ENCODE assay signal across 8 cellular contexts in the genomic region with DNA sequence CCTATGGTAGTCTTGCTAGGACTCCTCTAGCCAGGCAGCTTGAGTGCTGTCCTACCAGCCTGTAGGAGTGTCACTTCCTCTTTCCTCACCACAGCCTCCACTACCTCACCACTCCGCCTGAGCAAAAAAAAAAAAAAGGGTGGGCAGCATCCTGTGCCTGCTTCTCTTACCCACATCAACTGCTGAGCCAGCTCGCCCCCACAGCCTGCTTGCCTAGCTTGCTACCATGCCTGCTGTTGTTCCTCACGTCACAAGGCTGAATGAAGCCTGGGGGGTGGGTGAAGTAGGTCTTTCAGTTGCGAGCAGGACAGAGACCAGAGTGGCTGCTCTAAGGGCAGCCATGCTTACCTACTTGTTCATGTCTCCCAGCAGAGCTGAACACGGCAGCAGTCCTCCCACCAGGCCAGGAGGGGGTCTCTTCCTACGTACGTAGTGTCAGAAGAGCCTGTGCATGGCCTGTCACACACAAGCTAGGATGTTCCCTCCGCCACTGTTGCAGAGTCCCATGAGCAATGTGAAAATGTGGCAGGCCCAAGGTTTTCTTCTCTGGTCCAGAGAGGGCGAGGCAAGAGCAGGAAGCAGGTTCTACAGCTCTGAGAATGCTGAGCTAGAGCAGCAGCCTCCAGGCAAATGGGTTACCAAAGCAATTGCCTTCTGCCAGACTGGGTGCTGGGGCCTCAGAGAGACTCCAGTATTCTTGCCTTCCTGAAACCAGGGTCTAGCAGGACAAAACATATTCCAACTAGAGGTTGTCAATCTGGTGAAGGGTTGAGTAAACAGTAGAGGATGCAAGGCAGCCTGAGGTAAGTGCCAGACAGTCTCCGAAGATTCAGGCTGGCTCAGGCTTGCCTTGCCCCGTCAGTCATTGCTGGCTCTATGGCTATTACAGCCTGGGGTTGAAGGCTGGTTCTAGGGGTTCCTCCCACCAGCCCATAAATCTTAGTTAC. TPM values are rescaled to one million over a fixed set of nuclear protein-coding genes. Genes with fewer than 3 reads are reported as not detected.
DNase-seq lines count a peak whose midpoint lies in the region; ATAC-seq, FAIRE-seq and TF ChIP-seq lines count a peak whose summit lies in the region.

No MANE protein-coding gene starts in this region.

- POLR2A ChIA-PET in activated CD4-positive, alpha-beta T cell treated with anti-CD3 and anti-CD28 coated beads, Interleukin-2, amount 10 ng/mL, durations not matched to agents 7 days and 5 days (lab: Charles Lee) = interaction anchor here (0.6 to 2.5 kb wide), 5 partner anchors 10 to 24 kb away, joined by 3 to 15 read pairs (median 4); a partner anchor contains a TSS

- H3K4me3 ChIP-seq in BLaER1 treated with 17β-estradiol and CSF1 and Interleukin-3, amounts not matched to agents 10 nM and 100 nM = peak overlapping the region in 8 of 10 experiments; percentile 7 to 41 (median 27); a peak in 10 of 20 replicates
- no peak overlapping the region for H3K4me3 ChIP-seq in endodermal cell (ENCODE audit: low read length)
- no peak overlapping the region for H3K4me3 ChIP-seq in psoas muscle

- ATAC-seq in GM21381 (IDR thresholded peaks at IDR 0.05; ENCODE audit: unreplicated experiment) = peak; percentile 90
- ATAC-seq in psoas muscle = peak in 2 of 4 donors; percentile 26 to 35

- H3K27ac Mint-ChIP-seq in activated CD4-positive, alpha-beta T cell treated with anti-CD3 and anti-CD28 coated beads, Interleukin-2, amount 10 ng/mL, durations not matched to agents 7 days and 5 days = peak overlapping the region; percentile 97
- peak overlapping the region; percentile 52 for H3K27ac Mint-ChIP-seq in endodermal cell

- peaks cover 79 to 95% (median 92%) of the 10 kb centered on the region in 11 experiments for H3K36me3 ChIP-seq in BLaER1 treated with 17β-estradiol and CSF1 and Interleukin-3, amounts not matched to agents 10 nM and 100 nM
- peaks cover 75% of the 10 kb centered on the region for H3K36me3 ChIP-seq in endodermal cell (ENCODE audit: control insufficient read depth, insufficient read depth, low read length)
- H3K36me3 ChIP-seq in psoas muscle (ENCODE audit: insufficient read depth in 1 of 2, low read depth in 1 of 2) = peaks cover 19 to 100% of the 10 kb centered on the region in 2 donors

- 91 to 92% methylated on average over 7 to 11 of the region's 11 CpGs for WGBS in endodermal cell (ENCODE audit: insufficient coverage in 1 of 2, insufficient read length in 1 of 2), 2 experiments
- WGBS in psoas muscle, 3 donors = 76 to 81% (median 77%) methylated on average over 10 to 11 of the region's 11 CpGs

- H3K4me1 ChIP-seq in BLaER1 treated with 17β-estradiol and CSF1 and Interleukin-3, amounts not matched to agents 10 nM and 100 nM = peaks cover 51 to 99% (median 71%) of the 10 kb centered on the region in 10 experiments
- peaks cover 4% of the 10 kb centered on the region for H3K4me1 ChIP-seq in endodermal cell (ENCODE audit: control insufficient read depth, insufficient read depth, low read length)
- H3K4me1 ChIP-seq in psoas muscle = peaks cover 23% of the 10 kb centered on the region

- no peaks in the 10 kb centered on the region for H3K27me3 Mint-ChIP-seq in activated CD4-positive, alpha-beta T cell treated with anti-CD3 and anti-CD28 coated beads, Interleukin-2, amount 10 ng/mL, durations not matched to agents 7 days and 5 days
- no peaks in the 10 kb centered on the region for H3K27me3 Mint-ChIP-seq in endodermal cell (ENCODE audit: insufficient read depth)

- FAIRE-seq in HTR-8/SVneo (lab: Jason Lieb, UNC) = peak; percentile 80

- peaks cover 88% of the 10 kb centered on the region for H3K36me3 Mint-ChIP-seq in activated CD4-positive, alpha-beta T cell treated with anti-CD3 and anti-CD28 coated beads, Interleukin-2, amount 10 ng/mL, durations not matched to agents 7 days and 5 days (ENCODE audit: low read depth)
- peaks cover 71% of the 10 kb centered on the region for H3K36me3 Mint-ChIP-seq in endodermal cell (ENCODE audit: low read depth)

- peaks cover 19 to 72% (median 56%) of the 10 kb centered on the region in 11 experiments; a peak in 21 of 22 replicates for H4K20me1 ChIP-seq in BLaER1 treated with 17β-estradiol and CSF1 and Interleukin-3, amounts not matched to agents 10 nM and 100 nM

- no peaks in the 10 kb centered on the region for H3K9me3 Mint-ChIP-seq in activated CD4-positive, alpha-beta T cell treated with anti-CD3 and anti-CD28 coated beads, Interleukin-2, amount 10 ng/mL, durations not matched to agents 7 days and 5 days
- no peaks in the 10 kb centered on the region for H3K9me3 Mint-ChIP-seq in endodermal cell

- H3K9me3 ChIP-seq in BLaER1 treated with 17β-estradiol and CSF1 and Interleukin-3, amounts not matched to agents 10 nM and 100 nM (replicated peaks in 1 of 11) = no peaks in the 10 kb centered on the region
- H3K9me3 ChIP-seq in endodermal cell (ENCODE audit: control insufficient read depth, low read length) (no peaks in the 10 kb centered on the region), psoas muscle (no peaks in the 10 kb centered on the region)

- intact Hi-C loops in psoas muscle (cut with DNase I) = no loop called here

- peaks cover 91% of the 10 kb centered on the region for H3K4me1 Mint-ChIP-seq in activated CD4-positive, alpha-beta T cell treated with anti-CD3 and anti-CD28 coated beads, Interleukin-2, amount 10 ng/mL, durations not matched to agents 7 days and 5 days
- H3K4me1 Mint-ChIP-seq in endodermal cell = peaks cover 11% of the 10 kb centered on the region

- peak overlapping the region; percentile 75 for H3K4me3 Mint-ChIP-seq in activated CD4-positive, alpha-beta T cell treated with anti-CD3 and anti-CD28 coated beads, Interleukin-2, amount 10 ng/mL, durations not matched to agents 7 days and 5 days
- H3K4me3 Mint-ChIP-seq in endodermal cell = no peak overlapping the region

- CTCF ChIA-PET in activated CD4-positive, alpha-beta T cell treated with anti-CD3 and anti-CD28 coated beads, Interleukin-2, amount 10 ng/mL, durations not matched to agents 7 days and 5 days (lab: Charles Lee) = interaction anchor here (0.7 to 5.4 kb wide), 15 partner anchors 10 to 160 kb away, joined by 3 to 45 read pairs (median 9); a partner anchor contains a TSS

- TF ChIP-seq CTCF in endodermal cell (conservative IDR thresholded peaks at IDR 0.05) (no peak), psoas muscle (IDR thresholded peaks at IDR 0.05) (no peak)

- peak overlapping the region; percentile 70 to 95 (median 85) for H3K4me2 ChIP-seq in BLaER1 treated with 17β-estradiol and CSF1 and Interleukin-3, amounts not matched to agents 10 nM and 100 nM

- peak overlapping the region; percentile 51 to 78 (median 68); a peak in 21 of 22 replicates for H3K9ac ChIP-seq in BLaER1 treated with 17β-estradiol and CSF1 and Interleukin-3, amounts not matched to agents 10 nM and 100 nM
- H3K9ac ChIP-seq in endodermal cell (ENCODE audit: extremely low read depth, low read length, poor library complexity, severe bottlenecking) = no peak overlapping the region

- DNase-seq in HTR-8/SVneo (ENCODE audit: insufficient read length, low spot score) = no peak
- peak; percentile 91 for DNase-seq in activated CD4-positive, alpha-beta T cell treated with anti-CD3 and anti-CD28 coated beads, Interleukin-2, amount 10 ng/mL, durations not matched to agents 7 days and 5 days
- no peak for DNase-seq in endodermal cell
- peak in 1 of 2 donors; percentile 67 for DNase-seq in psoas muscle
- DNase-seq in NCI-H345 (lab: John Stamatoyannopoulos, UW) = no peak
- no peak for DNase-seq in cerebellar nuclear complex (lab: John Stamatoyannopoulos, UW)

- H3K27me3 ChIP-seq in BLaER1 treated with 17β-estradiol and CSF1 and Interleukin-3, amounts not matched to agents 10 nM and 100 nM = no peaks in the 10 kb centered on the region
- H3K27me3 ChIP-seq in endodermal cell (ENCODE audit: control insufficient read depth, insufficient read depth, low read length, poor library complexity, severe bottlenecking) = no peaks in the 10 kb centered on the region
- no peaks in the 10 kb centered on the region for H3K27me3 ChIP-seq in psoas muscle (ENCODE audit: insufficient read depth in 3 of 3, low read length in 2 of 3)

- H3K27ac ChIP-seq in BLaER1 treated with 17β-estradiol and CSF1 and Interleukin-3, amounts not matched to agents 10 nM and 100 nM = peak overlapping the region; percentile 69 to 83 (median 79)
- H3K27ac ChIP-seq in endodermal cell (ENCODE audit: low read depth, low read length) (no peak overlapping the region), psoas muscle (peak overlapping the region; percentile 23)

RNA-seq across cellular contexts. Expression of a gene that starts 8.0 kb away (rescaled TPM):
- 10 to 100 TPM; 82.2 to 92.7 TPM for total RNA-seq in activated CD4-positive, alpha-beta T cell treated with anti-CD3 and anti-CD28 coated beads, Interleukin-2, amount 10 ng/mL, durations not matched to agents 7 days and 5 days
- total RNA-seq in endodermal cell (1 to 10 TPM; 6.7 to 6.8 TPM), psoas muscle (1 to 10 TPM; 2.1 to 7.5 (median 3.9) TPM)
- polyA plus RNA-seq in endodermal cell (2013, experiment 1 of 2) = 4.8 TPM
- polyA plus RNA-seq in endodermal cell (2013, experiment 2 of 2) = 3.8 TPM
- 1 to 10 TPM; 2.5 to 3.3 (median 2.6) TPM for polyA plus RNA-seq in psoas muscle

RNA-seq across cellular contexts. Expression of a gene that starts 14.6 kb away (rescaled TPM):
- total RNA-seq in activated CD4-positive, alpha-beta T cell treated with anti-CD3 and anti-CD28 coated beads, Interleukin-2, amount 10 ng/mL, durations not matched to agents 7 days and 5 days = 100 to 1,000 TPM; 117 to 119 TPM
- total RNA-seq in endodermal cell = 10 to 100 TPM; 40.7 to 41.9 TPM
- 32.6 TPM for polyA plus RNA-seq in endodermal cell (2013, experiment 1 of 2)
- polyA plus RNA-seq in endodermal cell (2013, experiment 2 of 2) = 27.3 TPM
- 100 to 1,000 TPM in 3 of 4 donors, 10 to 100 TPM in 1; 74.9 to 224 (median 138) TPM for total RNA-seq in psoas muscle
- polyA plus RNA-seq in psoas muscle = 100 to 1,000 TPM in 1 of 3 donors, 10 to 100 TPM in 2; 19.6 to 160 (median 74.6) TPM

RNA-seq across cellular contexts. Expression of a gene that starts 24.9 kb away (rescaled TPM):
- total RNA-seq in activated CD4-positive, alpha-beta T cell treated with anti-CD3 and anti-CD28 coated beads, Interleukin-2, amount 10 ng/mL, durations not matched to agents 7 days and 5 days = 100 to 1,000 TPM; 140 to 143 TPM
- 10 to 100 TPM; 78.4 to 84.2 TPM for total RNA-seq in endodermal cell
- 95.1 TPM for polyA plus RNA-seq in endodermal cell (2013, experiment 1 of 2)
- polyA plus RNA-seq in endodermal cell (2013, experiment 2 of 2) = 88.3 TPM
- total RNA-seq in psoas muscle = 10 to 100 TPM; 62.1 to 93.1 (median 85.5) TPM
- 10 to 100 TPM; 46.1 to 96.7 (median 53.4) TPM for polyA plus RNA-seq in psoas muscle

RNA-seq across cellular contexts. Expression of a gene that starts 28.1 kb away (rescaled TPM):
- under 1 TPM; 0.55 to 0.65 TPM for total RNA-seq in activated CD4-positive, alpha-beta T cell treated with anti-CD3 and anti-CD28 coated beads, Interleukin-2, amount 10 ng/mL, durations not matched to agents 7 days and 5 days
- total RNA-seq in endodermal cell (under 1 TPM in 1 of 2 donors, not detected in 1; 0.11 TPM), psoas muscle (under 1 TPM in 3 of 4 donors, not detected in 1; 0.34 to 0.55 (median 0.41) TPM)
- 0.18 TPM for polyA plus RNA-seq in endodermal cell (2013, experiment 1 of 2)
- polyA plus RNA-seq in endodermal cell (2013, experiment 2 of 2) = 0.17 TPM
- polyA plus RNA-seq in psoas muscle = under 1 TPM; 0.04 to 0.14 (median 0.08) TPM

RNA-seq across cellular contexts. Expression of a gene that starts 34.0 kb away (rescaled TPM):
- 10 to 100 TPM; 25.0 to 29.4 TPM for total RNA-seq in activated CD4-positive, alpha-beta T cell treated with anti-CD3 and anti-CD28 coated beads, Interleukin-2, amount 10 ng/mL, durations not matched to agents 7 days and 5 days
- 10 to 100 TPM; 21.7 to 28.4 TPM for total RNA-seq in endodermal cell
- polyA plus RNA-seq in endodermal cell (2013, experiment 1 of 2) = 5.8 TPM
- polyA plus RNA-seq in endodermal cell (2013, experiment 2 of 2) = 7.1 TPM
- 1 to 10 TPM; 3.0 to 7.2 (median 5.7) TPM for total RNA-seq in psoas muscle
- 10 to 100 TPM in 1 of 3 donors, 1 to 10 TPM in 2; 3.1 to 16.5 (median 4.2) TPM for polyA plus RNA-seq in psoas muscle

Comparison
In these comparisons a context has a peak if more than half of its experiments do, and no peak if none do; other contexts are left out.
1. H3K4me3 ChIP-seq: peak in BLaER1 treated with 17β-estradiol and CSF1 and Interleukin-3, amounts not matched to agents 10 nM and 100 nM (8 of 10); none in endodermal cell (single experiment) and psoas muscle (single experiment).
2. RNA of a gene that starts 8.0 kb away (total RNA-seq): 82.2 to 92.7 TPM in activated CD4-positive, alpha-beta T cell treated with anti-CD3 and anti-CD28 coated beads, Interleukin-2, amount 10 ng/mL, durations not matched to agents 7 days and 5 days; 6.7 to 6.8 TPM in endodermal cell and 2.1 to 7.5 TPM in psoas muscle; every median in the first group is over 4 times any median in the second.